8 cellular contexts compared by ENCODE assay signal in genomic region chr2:200405599-200406298, GRCh38.
DNase-seq lines count a peak whose midpoint lies in the region; ATAC-seq, FAIRE-seq and TF ChIP-seq lines count a peak whose summit lies in the region.

No MANE protein-coding gene starts in this region.

- H3K4me1 ChIP-seq in duodenal mucosa (ENCODE audit: control insufficient read depth in 1 of 2, insufficient read depth in 2 of 2, low read length in 2 of 2) = peaks cover 43 to 59% of the 10 kb centered on the region in 2 donors
- H3K4me1 ChIP-seq in naive thymus-derived CD4-positive, alpha-beta T cell (ENCODE audit: control insufficient read depth in 2 of 2, insufficient read depth in 2 of 2, low read length in 2 of 2) = no peaks in the 10 kb centered on the region

- no peak for TF ChIP-seq CTCF in GM10248 (IDR thresholded peaks at IDR 0.05; ENCODE audit: control extremely low read depth, extremely low read depth, low read depth, missing control alignments)

- no peaks in the 10 kb centered on the region for H3K27me3 Mint-ChIP-seq in naive thymus-derived CD4-positive, alpha-beta T cell

- H3K27me3 ChIP-seq in duodenal mucosa (ENCODE audit: control insufficient read depth in 1 of 2, insufficient read depth in 2 of 2, low read length in 2 of 2) = no peaks in the 10 kb centered on the region
- H3K27me3 ChIP-seq in naive thymus-derived CD4-positive, alpha-beta T cell (ENCODE audit: control insufficient read depth in 2 of 2, insufficient read depth in 2 of 2, low read length in 2 of 2) = no peaks in the 10 kb centered on the region

- FAIRE-seq in RCC 7860 (lab: Jason Lieb, UNC) = peak; percentile 97

- H3K9me3 Mint-ChIP-seq in naive thymus-derived CD4-positive, alpha-beta T cell = no peaks in the 10 kb centered on the region

- H3K4me1 Mint-ChIP-seq in naive thymus-derived CD4-positive, alpha-beta T cell = peaks cover 0 to 52% (median 8%) of the 10 kb centered on the region in 7 donors

- intact Hi-C loops in naive thymus-derived CD4-positive, alpha-beta T cell (cut with micrococcal nuclease) = loop anchor here in 1 of 2 donors (5.0 to 10.0 kb wide), 2 partner anchors 33 to 59 kb away; no protein-coding TSS in a partner anchor

- H3K36me3 Mint-ChIP-seq in naive thymus-derived CD4-positive, alpha-beta T cell = peaks cover 0 to 40% (median 0%) of the 10 kb centered on the region in 5 donors

- H3K4me3 ChIP-seq in duodenal mucosa (ENCODE audit: low read depth in 1 of 2, low read length in 2 of 2) = peak overlapping the region; percentile 18 to 34
- no peak overlapping the region for H3K4me3 ChIP-seq in naive thymus-derived CD4-positive, alpha-beta T cell (ENCODE audit: low read length)

- no peak overlapping the region for H3K9ac ChIP-seq in duodenal mucosa (ENCODE audit: low read depth in 1 of 2, low read length in 2 of 2)

- peak; percentile 43 for ATAC-seq in HG03095 (IDR thresholded peaks at IDR 0.05; ENCODE audit: unreplicated experiment)
- ATAC-seq in naive thymus-derived CD4-positive, alpha-beta T cell = peak; percentile 63
- ATAC-seq in GM21717 (IDR thresholded peaks at IDR 0.05; ENCODE audit: unreplicated experiment) = no peak

- peak overlapping the region in 1 of 9 donors; percentile 14 for H3K27ac Mint-ChIP-seq in naive thymus-derived CD4-positive, alpha-beta T cell

- no peak overlapping the region for H3K27ac ChIP-seq in duodenal mucosa (ENCODE audit: low read depth, low read length)
- no peak overlapping the region for H3K27ac ChIP-seq in naive thymus-derived CD4-positive, alpha-beta T cell (ENCODE audit: low read depth, low read length)

- no peaks in the 10 kb centered on the region for H3K36me3 ChIP-seq in duodenal mucosa (ENCODE audit: control insufficient read depth in 1 of 2, insufficient read depth in 2 of 2, low read length in 2 of 2)
- no peaks in the 10 kb centered on the region for H3K36me3 ChIP-seq in naive thymus-derived CD4-positive, alpha-beta T cell (ENCODE audit: control insufficient read depth in 2 of 3, insufficient read depth in 3 of 3, low read length in 3 of 3)

- CTCF ChIA-PET in naive thymus-derived CD4-positive, alpha-beta T cell (lab: Charles Lee) = interaction anchor here (0.6 kb wide), 1 partner anchor 1399 kb away, joined by 4 read pairs; no protein-coding TSS in a partner anchor
- CTCF ChIA-PET in GM10248 (lab: Yijun Ruan, JAX) = interaction anchor here (0.7 to 1.7 kb wide), 7 partner anchors 9 to 48 kb away, joined by 3 to 7 read pairs (median 3); no protein-coding TSS in a partner anchor

- no peak overlapping the region for H3K4me3 Mint-ChIP-seq in naive thymus-derived CD4-positive, alpha-beta T cell

- DNase-seq in ELR (ENCODE audit: low read depth) (peak; percentile 98), RCC 7860 (ENCODE audit: low spot score) (peak; percentile 96), GM10248 (ENCODE audit: extremely low spot score) (no peak), NCI-H2227 treated with DMSO at 0.1 percent for 48 hours (lab: John Stamatoyannopoulos, UW) (no peak)
- DNase-seq in naive thymus-derived CD4-positive, alpha-beta T cell = no peak

- POLR2A ChIA-PET in naive thymus-derived CD4-positive, alpha-beta T cell (lab: Charles Lee) = no interaction called here
- POLR2A ChIA-PET in GM10248 (lab: Yijun Ruan, JAX) = no interaction called here

- no peaks in the 10 kb centered on the region for H3K9me3 ChIP-seq in duodenal mucosa (ENCODE audit: control insufficient read depth in 1 of 2, low read length in 2 of 2)
- no peaks in the 10 kb centered on the region for H3K9me3 ChIP-seq in naive thymus-derived CD4-positive, alpha-beta T cell (ENCODE audit: control insufficient read depth in 2 of 3, low read length in 3 of 3)

Comparison
In these comparisons a context has a peak if more than half of its experiments do, and no peak if none do; other contexts are left out.
1. DNase-seq: peak in ELR (single experiment) and RCC 7860 (single experiment); none in naive thymus-derived CD4-positive, alpha-beta T cell (0 of 9), GM10248 (single experiment) and NCI-H2227 treated with DMSO at 0.1 percent for 48 hours (single experiment).